ENCODE assay signal across 8 cellular contexts in the genomic region with DNA sequence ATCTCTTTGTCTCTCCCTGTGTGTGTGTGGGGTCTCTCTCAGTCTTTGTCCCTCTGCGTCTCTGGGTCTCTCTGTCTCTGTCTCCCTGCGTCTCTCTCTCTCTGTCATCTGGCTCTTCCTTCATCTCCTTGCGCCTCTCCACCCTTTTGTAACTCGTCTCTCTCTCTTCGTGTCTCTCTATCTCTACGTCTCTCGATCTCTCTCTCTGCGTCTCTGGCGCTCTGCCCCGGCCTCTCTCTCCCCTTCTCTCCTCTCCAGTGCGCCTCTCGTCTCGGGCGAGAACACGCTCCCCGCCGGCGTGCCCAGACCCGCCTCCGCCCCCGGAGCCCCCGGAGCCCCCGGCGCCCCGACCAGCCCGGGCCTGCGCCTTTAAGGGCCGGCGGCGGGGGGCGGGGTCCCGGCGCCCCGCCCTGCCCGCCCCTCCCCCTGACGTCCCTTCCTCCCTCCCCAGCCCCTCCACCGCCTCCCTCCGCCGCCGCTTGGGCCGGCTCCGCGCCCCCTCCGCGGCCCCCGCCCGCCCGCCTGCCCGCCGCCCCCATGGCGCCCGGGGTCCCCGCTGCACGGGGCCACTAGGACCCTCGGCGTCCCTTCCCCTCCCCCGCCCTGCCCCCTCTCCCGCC. TPM values are rescaled to one million over a fixed set of nuclear protein-coding genes. Genes with fewer than 3 reads are reported as not detected.
DNase-seq lines count a peak whose midpoint lies in the region; ATAC-seq and TF ChIP-seq lines count a peak whose summit lies in the region.

MARK4 (plus strand) TSS at position 440 of the 620 bp plus-strand sequence. CDS start 318 bp downstream, outside the sequence.

- ATAC-seq in natural killer cell, result peak; percentile 74 to 82 (median 74)
- ATAC-seq in stimulated activated naive CD8-positive, alpha-beta T cell treated with anti-CD3 and anti-CD28 coated beads, Interleukin-15, Interleukin-2, amounts not matched to agents 100 U/mL and 50 U/mL, for 24 hours, result peak; percentile 72

- H3K27ac Mint-ChIP-seq in natural killer cell, result peak within 1 kb of the TSS; percentile 78 to 85

- DNase-seq in COR-L47 (lab: John Stamatoyannopoulos, UW), result peak; percentile 34
- DNase-seq in HK-2 (ENCODE audit: unreplicated experiment), result peak; percentile 55
- DNase-seq in RKO (ENCODE audit: low spot score), result peak; percentile 52
- peak; percentile 30 to 43 for DNase-seq in activated T-helper 1 cell treated with anti-CD3 and anti-CD28 coated beads, Interleukin-2, amount 50 U/mL, for 16 hours (ENCODE audit: low read depth in 1 of 2, low spot score in 1 of 2)
- peak; percentile 22 for DNase-seq in fibroblast of peridontal ligament (ENCODE audit: extremely low read depth)
- DNase-seq in natural killer cell, result peak; percentile 49
- peak; percentile 64 for DNase-seq in stimulated activated naive CD8-positive, alpha-beta T cell treated with anti-CD3 and anti-CD28 coated beads, Interleukin-15, Interleukin-2, amounts not matched to agents 100 U/mL and 50 U/mL, for 24 hours
- DNase-seq in NCI-H2107 (lab: John Stamatoyannopoulos, UW), result no peak

- no peaks in the 10 kb centered on the region for H3K9me3 Mint-ChIP-seq in natural killer cell

- intact Hi-C loops in natural killer cell (cut with micrococcal nuclease), result no loop called here

- no peak for TF ChIP-seq CTCF in natural killer cell (IDR thresholded peaks at IDR 0.05)

- no peaks in the 10 kb centered on the region for H3K36me3 Mint-ChIP-seq in natural killer cell

- H3K27me3 Mint-ChIP-seq in natural killer cell (ENCODE audit: low read depth in 2 of 2), result no peaks in the 10 kb centered on the region

- peak within 1 kb of the TSS; percentile 94 for H3K4me3 Mint-ChIP-seq in natural killer cell

- H3K4me1 Mint-ChIP-seq in natural killer cell, result peaks cover 39 to 55% of the 10 kb centered on the region in 2 donors

RNA-seq across cellular contexts. Expression of gene MARK4, which starts in this region (rescaled TPM):
- total RNA-seq in natural killer cell, result 10 to 100 TPM; 50.4 to 53.6 (median 51.4) TPM
